In genomic region chr17:79808763-79809529, GRCh38 we compare ENCODE assay signal across 8 cellular contexts. TPM values are rescaled to one million over a fixed set of nuclear protein-coding genes. Genes with fewer than 3 reads are reported as not detected.
DNase-seq lines count a peak whose midpoint lies in the region; ATAC-seq and TF ChIP-seq lines count a peak whose summit lies in the region.

No MANE protein-coding gene starts in this region.

- peaks cover 91% of the 10 kb centered on the region for H3K27me3 Mint-ChIP-seq in endodermal cell (ENCODE audit: insufficient read depth)

- no peaks in the 10 kb centered on the region for H4K20me1 ChIP-seq in OCI-LY3 (ENCODE audit: insufficient read depth, low read length)

- peak overlapping the region; percentile 42 for H3K4me3 Mint-ChIP-seq in endodermal cell

- H3K27ac Mint-ChIP-seq in endodermal cell: no peak overlapping the region

- peak; percentile 26 for DNase-seq in COLO668 (lab: John Stamatoyannopoulos, UW; ENCODE audit: unreplicated experiment)
- DNase-seq in H4 (ENCODE audit: low spot score): peak; percentile 48
- peak; percentile 90 for DNase-seq in endodermal cell
- DNase-seq in foreskin fibroblast: no peak
- DNase-seq in germinal center (ENCODE audit: low spot score): no peak

- H3K9ac ChIP-seq in OCI-LY3 (ENCODE audit: low read length) (peak overlapping the region; percentile 60; the same call in 1 of the 2 replicates), endodermal cell (ENCODE audit: extremely low read depth, low read length, poor library complexity, severe bottlenecking) (no peak overlapping the region), parathyroid adenoma (no peak overlapping the region)

- H3K79me2 ChIP-seq in OCI-LY3 (ENCODE audit: low read length) (peaks cover 6% of the 10 kb centered on the region; the same call in 1 of the 2 replicates), parathyroid adenoma (no peaks in the 10 kb centered on the region)

- H3K36me3 Mint-ChIP-seq in endodermal cell (ENCODE audit: low read depth): no peaks in the 10 kb centered on the region

- H3K4me2 ChIP-seq in OCI-LY3 (ENCODE audit: low read length) (peak overlapping the region; percentile 56), parathyroid adenoma (ENCODE audit: low read length) (no peak overlapping the region)

- H3K36me3 ChIP-seq in OCI-LY3 (replicated peaks; ENCODE audit: low read depth, low read length): no peaks in the 10 kb centered on the region
- no peaks in the 10 kb centered on the region for H3K36me3 ChIP-seq in endodermal cell (ENCODE audit: control insufficient read depth, insufficient read depth, low read length)
- no peaks in the 10 kb centered on the region for H3K36me3 ChIP-seq in parathyroid adenoma (ENCODE audit: control insufficient read depth, insufficient read depth, low read length)

- TF ChIP-seq CTCF in OCI-LY3 (IDR thresholded peaks at IDR 0.05; ENCODE audit: low read depth, low read length): peak; percentile 68
- peak; percentile 72 for TF ChIP-seq CTCF in endodermal cell (conservative IDR thresholded peaks at IDR 0.05)
- TF ChIP-seq CTCF in parathyroid adenoma (IDR thresholded peaks at IDR 0.05): peak; percentile 65
- TF ChIP-seq CTCF in foreskin fibroblast (IDR thresholded peaks at IDR 0.05; ENCODE audit: low read depth, low read length): no peak

- peak overlapping the region; percentile 34; the same call in 1 of the 2 replicates for H3K4me3 ChIP-seq in OCI-LY3 (ENCODE audit: low read length)
- no peak overlapping the region for H3K4me3 ChIP-seq in endodermal cell (ENCODE audit: low read length)
- H3K4me3 ChIP-seq in parathyroid adenoma (ENCODE audit: low read depth, low read length): no peak overlapping the region
- no peak overlapping the region for H3K4me3 ChIP-seq in foreskin fibroblast (ENCODE audit: low read depth in 1 of 2, low read length in 2 of 2)

- no peaks in the 10 kb centered on the region for H3K27me3 ChIP-seq in OCI-LY3 (ENCODE audit: low read depth, low read length)
- H3K27me3 ChIP-seq in endodermal cell (ENCODE audit: control insufficient read depth, insufficient read depth, low read length, poor library complexity, severe bottlenecking): peaks cover 88% of the 10 kb centered on the region
- peaks cover 6% of the 10 kb centered on the region for H3K27me3 ChIP-seq in parathyroid adenoma (ENCODE audit: control insufficient read depth, insufficient read depth, low read length)

- H3K4me1 ChIP-seq in OCI-LY3 (ENCODE audit: low read length) (peaks cover 81% of the 10 kb centered on the region), endodermal cell (ENCODE audit: control insufficient read depth, insufficient read depth, low read length) (no peaks in the 10 kb centered on the region), parathyroid adenoma (peaks cover 16% of the 10 kb centered on the region)

- peak overlapping the region; percentile 54; the same call in 1 of the 2 replicates for H3K27ac ChIP-seq in OCI-LY3 (ENCODE audit: low read length)
- no peak overlapping the region for H3K27ac ChIP-seq in endodermal cell (ENCODE audit: low read depth, low read length)
- no peak overlapping the region for H3K27ac ChIP-seq in parathyroid adenoma

- no peaks in the 10 kb centered on the region for H3K9me3 Mint-ChIP-seq in endodermal cell

- no peak for ATAC-seq in HG03565 (IDR thresholded peaks at IDR 0.05; ENCODE audit: unreplicated experiment)

- 22 to 31% methylated on average over 15 to 20 of the region's 20 CpGs for WGBS in endodermal cell (ENCODE audit: insufficient coverage in 1 of 2, insufficient read length in 1 of 2), 2 experiments

- no peak overlapping the region for H2AFZ ChIP-seq in OCI-LY3 (ENCODE audit: low read depth, low read length)
- no peak overlapping the region for H2AFZ ChIP-seq in parathyroid adenoma

- peaks cover 10% of the 10 kb centered on the region for H3K4me1 Mint-ChIP-seq in endodermal cell

- H3K9me3 ChIP-seq in OCI-LY3 (ENCODE audit: insufficient read depth, low read length): no peaks in the 10 kb centered on the region
- H3K9me3 ChIP-seq in endodermal cell (ENCODE audit: control insufficient read depth, low read length): no peaks in the 10 kb centered on the region
- no peaks in the 10 kb centered on the region for H3K9me3 ChIP-seq in parathyroid adenoma (ENCODE audit: control insufficient read depth, low read length)

RNA-seq across cellular contexts. Expression of gene CBX8, which starts 12.1 kb away (rescaled TPM):
- total RNA-seq in H4 (2014; rRNA removed; shearing (Covaris generic)): 7.0 and 14.6 TPM in 2 replicates
- total RNA-seq in endodermal cell: 1 to 10 TPM; 5.4 to 5.6 TPM
- 11.0 TPM for polyA plus RNA-seq in endodermal cell (2013, experiment 1 of 2)
- 8.7 TPM for polyA plus RNA-seq in endodermal cell (2013, experiment 2 of 2)

RNA-seq across cellular contexts. Expression of gene CBX4, which starts 30.3 kb away (rescaled TPM):
- 16.0 and 18.7 TPM in 2 replicates for total RNA-seq in H4 (2014; rRNA removed; shearing (Covaris generic))
- total RNA-seq in endodermal cell: 1 to 10 TPM; 4.2 to 4.9 TPM
- 14.4 TPM for polyA plus RNA-seq in endodermal cell (2013, experiment 1 of 2)
- polyA plus RNA-seq in endodermal cell (2013, experiment 2 of 2): 9.6 TPM

RNA-seq across cellular contexts. Expression of gene CBX2, which starts 31.0 kb away (rescaled TPM):
- total RNA-seq in H4 (2014; rRNA removed; shearing (Covaris generic)): 24.5 and 34.2 TPM in 2 replicates
- total RNA-seq in endodermal cell: 10 to 100 TPM; 75.0 to 78.6 TPM
- 74.2 TPM for polyA plus RNA-seq in endodermal cell (2013, experiment 1 of 2)
- polyA plus RNA-seq in endodermal cell (2013, experiment 2 of 2): 70.5 TPM

Comparison
In these comparisons a context has a peak if more than half of its experiments do, and no peak if none do; other contexts are left out.
1. DNase-seq: peak in COLO668 (single experiment), H4 (single experiment) and endodermal cell (single experiment); none in foreskin fibroblast (0 of 2) and germinal center (single experiment).